In the genomic region with DNA sequence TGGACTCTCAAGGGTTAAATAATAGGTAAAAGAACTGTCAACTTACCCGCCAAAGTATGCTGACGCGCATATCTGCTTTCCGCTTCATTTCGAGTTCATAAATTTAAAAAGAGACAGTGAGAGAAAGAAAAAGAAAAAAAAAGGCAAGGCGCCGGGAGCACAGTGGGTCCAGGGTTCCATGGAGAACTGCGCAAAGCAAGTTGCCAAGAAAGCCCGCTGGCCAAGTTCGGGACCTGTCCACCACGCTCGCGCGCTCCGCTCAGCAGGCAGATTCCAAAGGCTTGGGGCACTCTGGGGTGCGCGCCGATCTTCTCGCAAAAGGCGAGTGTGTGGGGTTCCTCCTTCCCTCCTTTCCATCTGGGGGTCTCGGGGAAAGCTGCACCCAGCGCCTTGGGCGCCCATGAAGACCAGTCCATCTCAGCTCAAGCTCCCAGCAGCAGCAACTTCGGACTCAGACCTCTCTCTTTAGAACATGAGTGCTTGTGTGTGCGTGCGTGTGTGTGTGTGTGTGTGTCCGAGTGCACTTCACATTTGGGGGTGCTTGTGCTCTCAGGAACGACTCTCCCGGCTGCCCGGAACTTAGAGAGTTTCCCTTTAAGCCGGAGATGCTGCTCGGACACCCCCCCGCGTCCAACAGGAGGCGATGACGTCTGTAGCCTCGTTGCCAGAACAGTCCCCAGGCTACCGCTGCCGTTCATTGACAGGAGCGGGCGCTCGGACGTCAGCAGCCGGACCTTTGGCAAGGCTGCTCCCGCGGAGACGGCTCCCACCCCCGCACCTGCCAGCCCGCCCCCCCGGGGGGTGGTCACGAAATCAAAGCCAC, we compare ENCODE assay signal across 8 cellular contexts.
A peak's percentile ranks its signal among the peaks of the same experiment; 100 is the strongest.
DNase-seq lines count a peak whose midpoint lies in the region; ATAC-seq and TF ChIP-seq lines count a peak whose summit lies in the region.

No MANE protein-coding gene starts in this region.

- H3K27me3 ChIP-seq in BLaER1 (peaks cover 35% of the 10 kb centered on the region), neuron (ENCODE audit: insufficient read depth, low read length) (peaks cover 75% of the 10 kb centered on the region)
- H3K27me3 ChIP-seq in CD4-positive, alpha-beta T cell (ENCODE audit: control insufficient read depth, insufficient read depth, low read length): peaks cover 9% of the 10 kb centered on the region

- peaks cover 25% of the 10 kb centered on the region for H3K4me1 ChIP-seq in BLaER1
- H3K4me1 ChIP-seq in neuron (ENCODE audit: insufficient read depth, low read length): peaks cover 14% of the 10 kb centered on the region
- no peaks in the 10 kb centered on the region for H3K4me1 ChIP-seq in OCI-LY7 (ENCODE audit: insufficient read depth, low read length, poor library complexity, severe bottlenecking)

- H3K27me3 Mint-ChIP-seq in CD4-positive, alpha-beta T cell: peaks cover 49% of the 10 kb centered on the region

- no peak overlapping the region for H3K27ac Mint-ChIP-seq in CD4-positive, alpha-beta T cell

- H3K4me1 Mint-ChIP-seq in CD4-positive, alpha-beta T cell (ENCODE audit: low read depth): peaks cover 6% of the 10 kb centered on the region

- H3K4me3 ChIP-seq in BLaER1 (peak overlapping the region; percentile 51), fibroblast of the aortic adventitia (ENCODE audit: low read depth, low read length) (peak overlapping the region; percentile 70), neuron (ENCODE audit: low read length) (peak overlapping the region; percentile 29), OCI-LY7 (ENCODE audit: low read depth, low read length, poor library complexity, severe bottlenecking) (no peak overlapping the region)

- H3K9me3 ChIP-seq in BLaER1 (peaks cover 9% of the 10 kb centered on the region; the same call in 1 of the 2 replicates), neuron (ENCODE audit: low read length) (no peaks in the 10 kb centered on the region), OCI-LY7 (ENCODE audit: low read length) (no peaks in the 10 kb centered on the region)
- no peaks in the 10 kb centered on the region for H3K9me3 ChIP-seq in CD4-positive, alpha-beta T cell (ENCODE audit: control insufficient read depth, low read length)

- no peaks in the 10 kb centered on the region for H3K9me2 ChIP-seq in OCI-LY7 (ENCODE audit: insufficient read depth, low read length)

- H3K9ac ChIP-seq in BLaER1: 0 out of 2 replicates have a peak overlapping the region, but pooled peaks have one; percentile 8

- no peaks in the 10 kb centered on the region for H3K36me3 ChIP-seq in BLaER1
- H3K36me3 ChIP-seq in neuron (ENCODE audit: insufficient read depth, low read length): no peaks in the 10 kb centered on the region
- no peaks in the 10 kb centered on the region for H3K36me3 ChIP-seq in OCI-LY7 (ENCODE audit: insufficient read depth, low read length)

- no peaks in the 10 kb centered on the region for H3K9me3 Mint-ChIP-seq in CD4-positive, alpha-beta T cell

- no peak for ATAC-seq in CD4-positive, alpha-beta T cell (ENCODE audit: poor library complexity)

- intact Hi-C loops in OCI-LY7 (cut with micrococcal nuclease; ENCODE audit: unreplicated experiment): no loop called here
- intact Hi-C loops in CD4-positive, alpha-beta T cell (cut with DNase I, micrococcal nuclease): no loop called here

- H4K20me1 ChIP-seq in BLaER1 (peaks cover 5% of the 10 kb centered on the region; the same call in 1 of the 2 replicates), OCI-LY7 (ENCODE audit: insufficient read depth, low read length) (no peaks in the 10 kb centered on the region)

- H3K79me2 ChIP-seq in OCI-LY7 (ENCODE audit: insufficient read depth, low read depth, low read length): no peaks in the 10 kb centered on the region

- TF ChIP-seq CTCF in fibroblast of the aortic adventitia (IDR thresholded peaks at IDR 0.05; ENCODE audit: insufficient read depth, low read length) (peak; percentile 1), OCI-LY7 (conservative IDR thresholded peaks at IDR 0.05; ENCODE audit: low read length) (no peak)
- TF ChIP-seq CTCF in CD4-positive, alpha-beta T cell (IDR thresholded peaks at IDR 0.05): no peak

- H3K27ac ChIP-seq in BLaER1: no peak overlapping the region
- no peak overlapping the region for H3K27ac ChIP-seq in OCI-LY7 (ENCODE audit: low read depth, low read length, poor library complexity, severe bottlenecking)
- H3K27ac ChIP-seq in CD4-positive, alpha-beta T cell (ENCODE audit: low read depth, low read length): no peak overlapping the region

- peak overlapping the region; percentile 24 for H2AFZ ChIP-seq in neuron (ENCODE audit: low read depth, low read length)
- H2AFZ ChIP-seq in OCI-LY7 (ENCODE audit: low read length): no peak overlapping the region

- DNase-seq in fibroblast of the aortic adventitia (ENCODE audit: low read depth) (peak; percentile 88), GF-D8 (lab: John Stamatoyannopoulos, UW) (no peak), OCI-LY7 (ENCODE audit: low spot score) (no peak)
- no peak for DNase-seq in stimulated activated CD4-positive, alpha-beta T cell treated with anti-CD3 and anti-CD28 coated beads, Interleukin-4, amount 100 ng/mL, for 24 hours
- no peak for DNase-seq in CD4-positive, alpha-beta T cell

- no peaks in the 10 kb centered on the region for H3K36me3 Mint-ChIP-seq in CD4-positive, alpha-beta T cell (ENCODE audit: low read depth)

- CTCF ChIA-PET in OCI-LY7 (lab: Charles Lee; ENCODE audit: unreplicated experiment): no interaction called here
- CTCF ChIA-PET in CD4-positive, alpha-beta T cell (lab: Charles Lee): no interaction called here

- H3K4me2 ChIP-seq in BLaER1: peak overlapping the region; percentile 88
- H3K4me2 ChIP-seq in OCI-LY7 (ENCODE audit: low read length): no peak overlapping the region

- POLR2A ChIA-PET in OCI-LY7 (lab: Charles Lee): no interaction called here
- POLR2A ChIA-PET in CD4-positive, alpha-beta T cell (lab: Charles Lee): no interaction called here

- no TSS peak for BruUV-seq in OCI-LY7 (replicated peaks; lab: Mats Ljungman, UMichigan)

- H3K4me3 Mint-ChIP-seq in CD4-positive, alpha-beta T cell: no peak overlapping the region

TF ChIP-seq in PFSK-1, 5 proteins besides CTCF, POLR2A, EP300 and RAD21:
- TF ChIP-seq FOXP2 (optimal IDR thresholded peaks at IDR 0.05; ENCODE audit: borderline replicate concordance, extremely low read depth, extremely low read length, insufficient read depth) (no peak), POLR2AphosphoS5 (IDR thresholded peaks at IDR 0.05; ENCODE audit: low read depth, low read length) (peak; percentile 66; the same call in 1 of the 2 replicates), SIN3A (IDR thresholded peaks at IDR 0.05; ENCODE audit: borderline replicate concordance, insufficient read depth, low read length) (peak; percentile 91; the same call in 1 of the 2 replicates), TAF1 (IDR thresholded peaks at IDR 0.05; ENCODE audit: borderline replicate concordance, insufficient read depth, low read length) (peak; percentile 98)
- TF ChIP-seq, protein P1, sequence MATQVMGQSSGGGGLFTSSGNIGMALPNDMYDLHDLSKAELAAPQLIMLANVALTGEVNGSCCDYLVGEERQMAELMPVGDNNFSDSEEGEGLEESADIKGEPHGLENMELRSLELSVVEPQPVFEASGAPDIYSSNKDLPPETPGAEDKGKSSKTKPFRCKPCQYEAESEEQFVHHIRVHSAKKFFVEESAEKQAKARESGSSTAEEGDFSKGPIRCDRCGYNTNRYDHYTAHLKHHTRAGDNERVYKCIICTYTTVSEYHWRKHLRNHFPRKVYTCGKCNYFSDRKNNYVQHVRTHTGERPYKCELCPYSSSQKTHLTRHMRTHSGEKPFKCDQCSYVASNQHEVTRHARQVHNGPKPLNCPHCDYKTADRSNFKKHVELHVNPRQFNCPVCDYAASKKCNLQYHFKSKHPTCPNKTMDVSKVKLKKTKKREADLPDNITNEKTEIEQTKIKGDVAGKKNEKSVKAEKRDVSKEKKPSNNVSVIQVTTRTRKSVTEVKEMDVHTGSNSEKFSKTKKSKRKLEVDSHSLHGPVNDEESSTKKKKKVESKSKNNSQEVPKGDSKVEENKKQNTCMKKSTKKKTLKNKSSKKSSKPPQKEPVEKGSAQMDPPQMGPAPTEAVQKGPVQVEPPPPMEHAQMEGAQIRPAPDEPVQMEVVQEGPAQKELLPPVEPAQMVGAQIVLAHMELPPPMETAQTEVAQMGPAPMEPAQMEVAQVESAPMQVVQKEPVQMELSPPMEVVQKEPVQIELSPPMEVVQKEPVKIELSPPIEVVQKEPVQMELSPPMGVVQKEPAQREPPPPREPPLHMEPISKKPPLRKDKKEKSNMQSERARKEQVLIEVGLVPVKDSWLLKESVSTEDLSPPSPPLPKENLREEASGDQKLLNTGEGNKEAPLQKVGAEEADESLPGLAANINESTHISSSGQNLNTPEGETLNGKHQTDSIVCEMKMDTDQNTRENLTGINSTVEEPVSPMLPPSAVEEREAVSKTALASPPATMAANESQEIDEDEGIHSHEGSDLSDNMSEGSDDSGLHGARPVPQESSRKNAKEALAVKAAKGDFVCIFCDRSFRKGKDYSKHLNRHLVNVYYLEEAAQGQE (IDR thresholded peaks at IDR 0.05; ENCODE audit: insufficient read depth in 1 of 2, low read depth in 2 of 2, low read length in 2 of 2): no peak; a peak in 1 of 4 replicates
